15 cellular contexts compared by ENCODE assay signal in genomic region chr11:26721967-26722366, GRCh38. TPM values are rescaled to one million over a fixed set of nuclear protein-coding genes. Genes with fewer than 3 reads are reported as not detected.
DNase-seq lines count a peak whose midpoint lies in the region; ATAC-seq and TF ChIP-seq lines count a peak whose summit lies in the region.
"Had no signal": no experiment of that assay in that cellular context is flagged by ENCODE, and none has a peak within 500 bp of the region (broad histone marks: within the 10 kb centered on the region; RNA-seq: fewer than 3 reads in every experiment).

Gene SLC5A12, minus strand, starts transcription at chr11:26722060. Its CDS starts 346 bp downstream, at chr11:26721714.

- H2BK5ac ChIP-seq in IMR-90 (ENCODE audit: low read depth, low read length, poor library complexity, severe bottlenecking) = no peak within 1 kb of the TSS

- H3K56ac ChIP-seq in IMR-90 (ENCODE audit: extremely low read depth, insufficient read depth, low read length) = no peak within 1 kb of the TSS

- DNase-seq in IMR-90 (no peak), Peyer's patch (no peak), left lobe of liver (ENCODE audit: low spot score) (no peak), smooth muscle cell (lab: John Stamatoyannopoulos, UW; ENCODE audit: unreplicated experiment) (no peak), iPS-NIHi7 (ENCODE audit: extremely low spot score) (no peak), iPS-NIHi11 (ENCODE audit: low spot score) (no peak), SK-N-DZ (ENCODE audit: low spot score) (no peak)
- DNase-seq: AML-193; Caco-2; CD4-positive, alpha-beta T cell; GM23248 had no signal

- H3K9me3 ChIP-seq in IMR-90 (ENCODE audit: control insufficient read depth, insufficient read depth, low read length) (no peaks in the 10 kb centered on the region), Peyer's patch (no peaks in the 10 kb centered on the region), smooth muscle cell (replicated peaks; ENCODE audit: low read depth) (no peaks in the 10 kb centered on the region)
- H3K9me3 ChIP-seq: Caco-2, HAP-1 had no signal

- H2BK20ac ChIP-seq in IMR-90 (ENCODE audit: low read depth, low read length) = no peak within 1 kb of the TSS

- H3K14ac ChIP-seq in IMR-90 (replicated peaks; ENCODE audit: low read depth, low read length) = no peak within 1 kb of the TSS

- H3K4ac ChIP-seq in IMR-90 (ENCODE audit: low read depth, low read length) = no peak within 1 kb of the TSS

- POLR2A ChIA-PET in IMR-90 (lab: Charles Lee; ENCODE audit: unreplicated experiment) = no interaction called here

- H3K9ac ChIP-seq in IMR-90 (ENCODE audit: low read depth, low read length) (no peak within 1 kb of the TSS), smooth muscle cell (ENCODE audit: low read depth) (no peak within 1 kb of the TSS)
- H3K9ac ChIP-seq: GM23248 had no signal

- no CpG with 5 or more reads among the region's 3 CpGs for WGBS in IMR-90 (ENCODE audit: extremely low coverage in 2 of 2, insufficient read length in 1 of 2), 2 experiments
- WGBS in smooth muscle cell (ENCODE audit: low lambda C conversion rate) = 64% methylated on average over 3 of the region's 3 CpGs

- H3K18ac ChIP-seq in IMR-90 (ENCODE audit: low read depth, low read length) = no peak within 1 kb of the TSS

- CTCF ChIA-PET in IMR-90 (lab: Yijun Ruan, JAX) = no interaction called here

- TF ChIP-seq POLR2A in IMR-90 (IDR thresholded peaks at IDR 0.05; ENCODE audit: low read depth, low read length) (no peak), Peyer's patch (IDR thresholded peaks at IDR 0.05) (peak; percentile 42 to 68)

- no peaks in the 10 kb centered on the region for H3K79me2 ChIP-seq in smooth muscle cell (ENCODE audit: low read depth)

- no peaks in the 10 kb centered on the region for H3K9me1 ChIP-seq in IMR-90 (ENCODE audit: insufficient read depth, low read length)

- ATAC-seq in IMR-90 (ENCODE audit: low read depth) (no peak), left lobe of liver (peak; percentile 20)

- H3K4me2 ChIP-seq in IMR-90 (ENCODE audit: low read depth, low read length) = no peak within 1 kb of the TSS
- H3K4me2 ChIP-seq in smooth muscle cell = no peak within 1 kb of the TSS

- H3F3A ChIP-seq in smooth muscle cell (ENCODE audit: low read depth) = no peaks in the 10 kb centered on the region

- dilution Hi-C loops in IMR-90 (cut with HindIII; ENCODE audit: low sequenced_read_pairs, unreplicated experiment) = no loop called here

- H2BK15ac ChIP-seq in IMR-90 (ENCODE audit: low read depth, low read length) = no peak within 1 kb of the TSS

- no TSS peak for BruUV-seq in IMR-90 (replicated peaks; lab: Mats Ljungman, UMichigan)

- H3K27me3 ChIP-seq in IMR-90 (ENCODE audit: control insufficient read depth, insufficient read depth, low read length) = no peaks in the 10 kb centered on the region
- H3K27me3 ChIP-seq in Peyer's patch = no peaks in the 10 kb centered on the region
- H3K27me3 ChIP-seq in smooth muscle cell (ENCODE audit: low read depth) = no peaks in the 10 kb centered on the region

- H3K36me3 ChIP-seq in IMR-90 (ENCODE audit: control insufficient read depth, insufficient read depth, low read length) = no peaks in the 10 kb centered on the region
- H3K36me3 ChIP-seq in Peyer's patch = no peaks in the 10 kb centered on the region
- H3K36me3 ChIP-seq in smooth muscle cell (ENCODE audit: low read depth) = no peaks in the 10 kb centered on the region
- H3K36me3 ChIP-seq: HAP-1 had no signal

- H3K4me1 ChIP-seq in IMR-90 (ENCODE audit: control insufficient read depth, insufficient read depth, low read length) = no peaks in the 10 kb centered on the region
- H3K4me1 ChIP-seq in Peyer's patch = no peaks in the 10 kb centered on the region
- H3K4me1 ChIP-seq in smooth muscle cell (ENCODE audit: low read depth) = no peaks in the 10 kb centered on the region
- H3K4me1 ChIP-seq: HAP-1 had no signal

- no peaks in the 10 kb centered on the region for H3K79me1 ChIP-seq in IMR-90 (ENCODE audit: low read depth in 1 of 2, low read length in 2 of 2)

- H4K20me1 ChIP-seq in IMR-90 (ENCODE audit: insufficient read depth, low read length) (no peaks in the 10 kb centered on the region), smooth muscle cell (ENCODE audit: low read depth) (no peaks in the 10 kb centered on the region)

- no peak within 1 kb of the TSS for H4K5ac ChIP-seq in IMR-90 (ENCODE audit: low read depth, low read length)

- no peak within 1 kb of the TSS for H2AK5ac ChIP-seq in IMR-90 (ENCODE audit: low read depth, low read length)

- H4K91ac ChIP-seq in IMR-90 (ENCODE audit: insufficient read depth, low read depth, low read length) = no peak within 1 kb of the TSS

- no peak within 1 kb of the TSS for H3K4me3 ChIP-seq in IMR-90 (ENCODE audit: insufficient read depth, low read depth, low read length)
- peak within 1 kb of the TSS in 3 of 4 donors; percentile 3 to 46 (median 45) for H3K4me3 ChIP-seq in Peyer's patch
- H3K4me3 ChIP-seq in smooth muscle cell = peak within 1 kb of the TSS; percentile 18
- H3K4me3 ChIP-seq: GM23248, HAP-1 had no signal

- H2AK9ac ChIP-seq in IMR-90 (replicated peaks; ENCODE audit: low read depth, low read length, poor library complexity) = no peak within 1 kb of the TSS

- no peak within 1 kb of the TSS for H3K27ac ChIP-seq in IMR-90 (ENCODE audit: insufficient read depth, low read length)
- peak within 1 kb of the TSS in 2 of 4 donors; percentile 58 to 70 for H3K27ac ChIP-seq in Peyer's patch
- H3K27ac ChIP-seq in smooth muscle cell (ENCODE audit: low read depth) = no peak within 1 kb of the TSS
- H3K27ac ChIP-seq: C4-2B, GM23248 had no signal

- no peak within 1 kb of the TSS for H2AFZ ChIP-seq in IMR-90 (replicated peaks; ENCODE audit: low read length, poor library complexity)
- H2AFZ ChIP-seq in smooth muscle cell (ENCODE audit: low read depth) = no peak within 1 kb of the TSS
- H2AFZ ChIP-seq: GM23248 had no signal

- H3K23ac ChIP-seq in IMR-90 (ENCODE audit: low read depth, low read length) = no peak within 1 kb of the TSS

- in situ Hi-C loops in IMR-90 (cut with MboI; ENCODE audit: low sequenced_read_pairs) = no loop called here

- TF ChIP-seq CTCF in IMR-90 (conservative IDR thresholded peaks at IDR 0.05; ENCODE audit: low read depth, low read length) = no peak
- peak in 2 of 6 experiments; percentile 21 to 23 for TF ChIP-seq CTCF in Peyer's patch (IDR thresholded peaks at IDR 0.05)
- TF ChIP-seq CTCF in smooth muscle cell (IDR thresholded peaks at IDR 0.05; ENCODE audit: borderline replicate concordance, insufficient read depth, poor library complexity, severe bottlenecking) = no peak

- TF ChIP-seq RAD21 in IMR-90 (IDR thresholded peaks at IDR 0.05; ENCODE audit: low read length) = no peak

- intact Hi-C loops in IMR-90 (cut with micrococcal nuclease) = no loop called here

- H2BK120ac ChIP-seq in IMR-90 (ENCODE audit: low read depth, low read length) = no peak within 1 kb of the TSS

- H4K8ac ChIP-seq in IMR-90 (ENCODE audit: low read depth in 2 of 2, low read length in 2 of 2) = no peak within 1 kb of the TSS

TF ChIP-seq in IMR-90, 13 proteins besides CTCF, POLR2A, EP300 and RAD21:
- no peak for TF ChIP-seq USF2 (IDR thresholded peaks at IDR 0.05; ENCODE audit: low read depth, low read length)
- TF ChIP-seq MAFK (IDR thresholded peaks at IDR 0.05; ENCODE audit: low read depth, low read length) = peak; percentile 81

RNA-seq across cellular contexts. Expression of gene SLC5A12, which starts in this region (rescaled TPM):
- not detected in 2 replicates for total RNA-seq in IMR-90 (2012; rRNA removed)
- not detected in 2 replicates for polyA plus RNA-seq in IMR-90 (2012; rRNA removed)
- not detected in 2 replicates for polyA plus RNA-seq in IMR-90 (2012; cell fraction: cytosol; rRNA removed)
- polyA plus RNA-seq in IMR-90 (2012; cell fraction: nucleus; rRNA removed; ENCODE audit: low replicate concordance) = 0.02 TPM in 1 of 2 replicates, not detected in the other
- total RNA-seq in Peyer's patch = 100 to 1,000 TPM in 3 of 4 donors, 1 to 10 TPM in 1; 1.7 to 226 (median 184) TPM
- 0.20 TPM for total RNA-seq in left lobe of liver
- 8.5 and 11.7 TPM in 2 replicates for total RNA-seq in smooth muscle cell
- polyA plus RNA-seq in smooth muscle cell = 3.7 and 4.6 TPM in 2 replicates
- polyA plus RNA-seq in SK-N-DZ (2014; cell fraction: cytosol; rRNA removed) = not detected in 2 replicates
- polyA plus RNA-seq in SK-N-DZ (2014; cell fraction: nucleus; rRNA removed) = 0.06 TPM in 1 of 2 replicates, not detected in the other
- total RNA-seq: CD4-positive, alpha-beta T cell; H4 had no signal
- polyA plus RNA-seq: BJ had no signal

Comparison
In these comparisons a context has a peak if more than half of its experiments do, and no peak if none do; other contexts are left out.
1. Peak in ATAC-seq in left lobe of liver; RNA of the gene not detected or under 1 TPM.